In the genomic region with DNA sequence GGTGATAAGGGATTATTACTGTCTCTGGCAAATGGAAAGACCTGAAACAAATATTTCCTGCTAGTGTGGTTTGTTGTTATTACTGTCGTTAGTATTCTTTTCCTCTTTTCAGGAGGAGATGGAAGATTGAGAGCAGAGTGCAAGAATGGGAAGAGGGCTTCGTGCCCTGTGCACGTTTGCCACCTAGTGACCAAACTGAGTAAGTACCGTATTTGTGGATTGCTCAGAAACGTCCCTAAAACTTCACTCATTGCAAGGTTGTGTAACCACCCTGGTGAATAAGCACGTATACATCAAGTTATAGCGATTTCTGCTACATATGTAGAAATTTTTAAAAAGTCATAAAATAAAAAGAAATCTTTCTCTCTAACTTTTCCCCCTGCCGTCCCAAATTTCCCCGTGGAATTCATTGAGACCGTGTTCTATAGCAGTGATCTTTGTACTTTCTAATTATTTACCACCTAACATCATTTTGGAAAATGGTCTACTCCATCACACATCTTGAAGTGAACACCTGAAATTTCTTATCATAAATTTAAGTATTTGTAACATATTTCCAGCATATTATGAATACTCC, we compare ENCODE assay signal across 8 cellular contexts. TPM values are rescaled to one million over a fixed set of nuclear protein-coding genes. Genes with fewer than 3 reads are reported as not detected.
DNase-seq lines count a peak whose midpoint lies in the region; ATAC-seq, FAIRE-seq and TF ChIP-seq lines count a peak whose summit lies in the region.

No MANE protein-coding gene starts in this region.

- no TSS peak for BruUV-seq in GM12878 (replicated peaks; lab: Mats Ljungman, UMichigan)

- H2AFZ ChIP-seq in GM12878 (ENCODE audit: control insufficient read depth, low read depth, low read length), result no peak overlapping the region

- H3K4me2 ChIP-seq in GM12878 (ENCODE audit: control insufficient read depth, insufficient read depth), result no peak overlapping the region

- H4K20me1 ChIP-seq in GM12878 (ENCODE audit: control insufficient read depth, insufficient read depth), result no peaks in the 10 kb centered on the region

- peak; percentile 88 for ATAC-seq in HG02763 (IDR thresholded peaks at IDR 0.05; ENCODE audit: unreplicated experiment)
- ATAC-seq in GM12878, result peak; percentile 87
- ATAC-seq in GM19397 (IDR thresholded peaks at IDR 0.05; ENCODE audit: unreplicated experiment), result no peak

- H3K27me3 ChIP-seq in GM12878 (replicated peaks in 1 of 2; ENCODE audit: control insufficient read depth in 2 of 2, insufficient read depth in 2 of 2, low read length in 1 of 2), result no peaks in the 10 kb centered on the region
- H3K27me3 ChIP-seq in vagina, result no peaks in the 10 kb centered on the region

- H3K9ac ChIP-seq in GM12878 (ENCODE audit: control insufficient read depth, insufficient read depth, low read length) (no peak overlapping the region), kidney (ENCODE audit: low read length in 2 of 2) (no peak overlapping the region)

- 25% methylated on average over 10 of the region's 10 CpGs for WGBS in GM12878 (ENCODE audit: insufficient coverage, insufficient replicate concordance, low lambda C conversion rate, missing lambda C conversion rate)

- no peak overlapping the region for H3K4me3 ChIP-seq in GM12878
- H3K4me3 ChIP-seq in kidney (ENCODE audit: low read length in 2 of 2), result no peak overlapping the region
- no peak overlapping the region for H3K4me3 ChIP-seq in vagina

- DNase-seq in AG20443 (ENCODE audit: low spot score) (peak; percentile 51), NCI-H2196 treated with DMSO at 0.1 percent for 48 hours (lab: John Stamatoyannopoulos, UW; ENCODE audit: unreplicated experiment) (peak; percentile 2), GM12878 (ENCODE audit: low read depth, low spot score) (no peak), kidney (no peak), vagina (ENCODE audit: extremely low spot score in 2 of 2) (no peak)

- POLR2A ChIA-PET in GM12878 (lab: Charles Lee), result no interaction called here

- RAD21 ChIA-PET in GM12878 (lab: Charles Lee; ENCODE audit: unreplicated experiment), result no interaction called here

- FAIRE-seq in GM12878 (lab: Jason Lieb, UNC) (peak; percentile 89), kidney (lab: Jason Lieb, UNC) (peak; percentile 95)

- SMC1A ChIA-PET in GM12878 (lab: Charles Lee; ENCODE audit: uncharacterized antibody, unreplicated experiment), result no interaction called here

- H3K9me3 ChIP-seq in GM12878 (replicated peaks; ENCODE audit: control insufficient read depth, insufficient read depth, low read length) (no peaks in the 10 kb centered on the region), kidney (ENCODE audit: control insufficient read depth in 1 of 2, low read length in 2 of 2) (no peaks in the 10 kb centered on the region), vagina (no peaks in the 10 kb centered on the region)

- intact Hi-C loops in GM12878 (cut with micrococcal nuclease; ENCODE audit: unreplicated experiment) (loop anchor here (1.0 kb wide), 3 partner anchors 33 to 677 kb away; no protein-coding TSS in a partner anchor), kidney (cut with DNase I) (no loop called here), vagina (cut with DNase I) (no loop called here)

- TF ChIP-seq CTCF in GM12872 (IDR thresholded peaks at IDR 0.05; ENCODE audit: insufficient read depth, low read depth, low read length) (peak; percentile 68), GM12878 (IDR thresholded peaks at IDR 0.05 in 2 of 3, conservative IDR thresholded peaks at IDR 0.05 in 1 of 3; ENCODE audit: control insufficient read depth in 2 of 3, extremely low read depth in 1 of 3, insufficient read depth in 1 of 3, low read depth in 3 of 3, low read length in 3 of 3) (peak; percentile 78 to 84 (median 78)), kidney (IDR thresholded peaks at IDR 0.05; ENCODE audit: borderline replicate concordance, extremely low read depth, insufficient read depth) (peak; percentile 61), vagina (IDR thresholded peaks at IDR 0.05) (peak in 2 of 3 experiments; percentile 32 to 46)

- TF ChIP-seq RAD21 in GM12878 (IDR thresholded peaks at IDR 0.05; ENCODE audit: insufficient read depth, low read depth, low read length), result peak; percentile 73

- CTCF ChIA-PET in GM12878 (lab: Yijun Ruan, JAX), result interaction anchor here (1.0 to 1.2 kb wide), 2 partner anchors 32 to 161 kb away, joined by 3 to 5 read pairs; no protein-coding TSS in a partner anchor

- no peaks in the 10 kb centered on the region for H3K36me3 ChIP-seq in GM12878 (ENCODE audit: control insufficient read depth in 2 of 2, insufficient read depth in 2 of 2, low read length in 1 of 2)
- H3K36me3 ChIP-seq in kidney (ENCODE audit: control insufficient read depth in 1 of 2, insufficient read depth in 2 of 2, low read length in 2 of 2), result no peaks in the 10 kb centered on the region
- no peaks in the 10 kb centered on the region for H3K36me3 ChIP-seq in vagina

- H3K4me1 ChIP-seq in GM12878 (ENCODE audit: control insufficient read depth, insufficient read depth, low read length) (no peaks in the 10 kb centered on the region), kidney (ENCODE audit: control insufficient read depth in 1 of 2, insufficient read depth in 1 of 2, low read depth in 1 of 2, low read length in 2 of 2) (no peaks in the 10 kb centered on the region), vagina (no peaks in the 10 kb centered on the region)

- in situ Hi-C loops in GM12878 (cut with MboI), result loop anchor here (10.0 kb wide), 1 partner anchor 679 kb away; no protein-coding TSS in a partner anchor

- no peaks in the 10 kb centered on the region for H3K79me2 ChIP-seq in GM12878 (ENCODE audit: control insufficient read depth, insufficient read depth, low read length)

- TF ChIP-seq POLR2A in GM12878 (IDR thresholded peaks at IDR 0.05; ENCODE audit: low read depth, low read length) (no peak), vagina (IDR thresholded peaks at IDR 0.05) (no peak)

- TF ChIP-seq EP300 in GM12878 (IDR thresholded peaks at IDR 0.05; ENCODE audit: borderline replicate concordance in 1 of 2, control insufficient read depth in 1 of 2, low read depth in 2 of 2, low read length in 2 of 2), result no peak

- H3K27ac ChIP-seq in GM12878 (ENCODE audit: control insufficient read depth, insufficient read depth) (no peak overlapping the region), kidney (ENCODE audit: low read depth in 2 of 2, low read length in 2 of 2) (no peak overlapping the region), vagina (no peak overlapping the region)

TF ChIP-seq in GM12878, 131 proteins besides CTCF, POLR2A, EP300 and RAD21:
- TF ChIP-seq ASH2L (IDR thresholded peaks at IDR 0.05; ENCODE audit: borderline replicate concordance, low read depth), result no peak
- peak; percentile 53; the same call in 1 of the 2 replicates for TF ChIP-seq SMC3 (IDR thresholded peaks at IDR 0.05; ENCODE audit: borderline replicate concordance, low read length)
- TF ChIP-seq, protein P1, sequence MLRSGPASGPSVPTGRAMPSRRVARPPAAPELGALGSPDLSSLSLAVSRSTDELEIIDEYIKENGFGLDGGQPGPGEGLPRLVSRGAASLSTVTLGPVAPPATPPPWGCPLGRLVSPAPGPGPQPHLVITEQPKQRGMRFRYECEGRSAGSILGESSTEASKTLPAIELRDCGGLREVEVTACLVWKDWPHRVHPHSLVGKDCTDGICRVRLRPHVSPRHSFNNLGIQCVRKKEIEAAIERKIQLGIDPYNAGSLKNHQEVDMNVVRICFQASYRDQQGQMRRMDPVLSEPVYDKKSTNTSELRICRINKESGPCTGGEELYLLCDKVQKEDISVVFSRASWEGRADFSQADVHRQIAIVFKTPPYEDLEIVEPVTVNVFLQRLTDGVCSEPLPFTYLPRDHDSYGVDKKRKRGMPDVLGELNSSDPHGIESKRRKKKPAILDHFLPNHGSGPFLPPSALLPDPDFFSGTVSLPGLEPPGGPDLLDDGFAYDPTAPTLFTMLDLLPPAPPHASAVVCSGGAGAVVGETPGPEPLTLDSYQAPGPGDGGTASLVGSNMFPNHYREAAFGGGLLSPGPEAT (IDR thresholded peaks at IDR 0.05; ENCODE audit: low read depth), result no peak
- no peak for TF ChIP-seq GABPA (IDR thresholded peaks at IDR 0.05; ENCODE audit: low read depth)

RNA-seq across cellular contexts. Expression of a gene that starts 24.3 kb away (rescaled TPM):
- 0.10 TPM in 1 of 2 replicates, not detected in the other for total RNA-seq in GM12878 (2013; cell fraction: nucleolus; rRNA removed)
- total RNA-seq in GM12878 (2014; rRNA removed) (not detected in 2 replicates), GM12878 (2014; rRNA removed; fragmentation: Illumina TruSeq; extraction: Trizol) (not detected in 2 replicates), GM12878 (2021) (0.24 and 0.26 TPM in 2 replicates), kidney (45.9 TPM), vagina (140 TPM)
- not detected for polyA plus RNA-seq in GM12878 (2011; ENCODE audit: low read depth)
- polyA plus RNA-seq in GM12878 (2011; rRNA removed) (0.50 and 0.55 TPM in 2 replicates), GM12878 (2014; fragmentation: Illumina TruSeq; extraction: Trizol) (not detected in 2 replicates), GM12878 (2014; fragmentation: Nextera tagmentation; extraction: Ambion mirVana) (not detected), GM12878 (2014; rRNA removed) (not detected in 2 replicates), GM12878 (2016; fragmentation: Nextera tagmentation; extraction: Ambion mirVana) (not detected), kidney (ENCODE audit: insufficient read depth, low read depth, low replicate concordance) (0.67 TPM)
- polyA plus RNA-seq in GM12878 (2011; cell fraction: cytosol; rRNA removed), result 0.31 and 0.40 TPM in 2 replicates
- polyA plus RNA-seq in GM12878 (2011; cell fraction: nucleus; rRNA removed), result 0.31 and 0.63 TPM in 2 replicates
- not detected in 2 replicates for polyA plus RNA-seq in GM12878 (2012)
- 0.07 and 0.21 TPM in 2 replicates for polyA minus RNA-seq in GM12878 (2011; rRNA and poly(A)+ RNA removed)
- not detected in 2 replicates for polyA minus RNA-seq in GM12878 (2011; cell fraction: cytosol; rRNA and poly(A)+ RNA removed)
- polyA minus RNA-seq in GM12878 (2011; cell fraction: nucleus; rRNA and poly(A)+ RNA removed), result 0.12 and 0.38 TPM in 2 replicates

Comparison
In these comparisons a context has a peak if more than half of its experiments do, and no peak if none do; other contexts are left out.
1. DNase-seq: peak in AG20443 (single experiment) and NCI-H2196 treated with DMSO at 0.1 percent for 48 hours (single experiment); none in GM12878 (single experiment), kidney (single experiment) and vagina (0 of 2).
2. RNA of a gene that starts 24.3 kb away (total RNA-seq): 140 TPM in vagina (single experiment) and 45.9 TPM in kidney (single experiment); 0.10 to 0.26 TPM in GM12878; every median in the first group is over 10 times any median in the second.
3. Peak in every context shown above with its lines, with median percentiles within 50 percentile points of each other: CTCF ChIP-seq.